ENCODE assay signal across 24 cellular contexts in the genomic region with DNA sequence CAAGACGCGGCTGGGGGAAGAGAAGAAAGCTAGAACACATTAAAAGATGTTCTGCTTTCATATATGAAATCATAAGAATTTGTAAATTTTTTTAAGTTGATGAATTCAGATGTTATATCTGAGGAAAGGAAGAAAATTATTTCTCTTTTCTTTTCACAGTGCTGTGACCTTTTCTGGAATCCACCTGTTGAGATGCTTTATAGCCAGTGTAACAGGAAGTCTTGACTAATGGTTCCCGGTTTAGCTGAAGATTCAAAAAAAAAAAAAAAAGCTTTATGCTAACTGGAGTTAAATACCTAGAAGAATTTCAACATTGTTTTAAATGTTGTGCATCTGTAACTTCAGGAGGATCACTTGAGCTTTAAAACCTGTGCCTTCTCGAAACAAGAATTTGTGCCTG. TPM values are rescaled to one million over a fixed set of nuclear protein-coding genes. Genes with fewer than 3 reads are reported as not detected.
DNase-seq lines count a peak whose midpoint lies in the region; ATAC-seq and TF ChIP-seq lines count a peak whose summit lies in the region.
"Had no signal": no experiment of that assay in that cellular context is flagged by ENCODE, and none has a peak within 500 bp of the region (broad histone marks: within the 10 kb centered on the region; RNA-seq: fewer than 3 reads in every experiment).

No MANE protein-coding gene starts in this region.

- TF ChIP-seq POLR2A in heart left ventricle (IDR thresholded peaks at IDR 0.05): no peak

- H3K36me3 Mint-ChIP-seq in activated CD4-positive, alpha-beta T cell treated with anti-CD3 and anti-CD28 coated beads, Interleukin-2, amount 10 ng/mL, durations not matched to agents 24 days and 14 days (ENCODE audit: low read depth): peaks cover 63% of the 10 kb centered on the region
- H3K36me3 Mint-ChIP-seq in activated naive CD8-positive, alpha-beta T cell treated with anti-CD3 and anti-CD28 coated beads for 36 hours: peaks cover 49% of the 10 kb centered on the region
- H3K36me3 Mint-ChIP-seq in naive thymus-derived CD8-positive, alpha-beta T cell: peaks cover 0 to 85% (median 18%) of the 10 kb centered on the region in 3 donors

- H3F3A ChIP-seq in GM23248 (ENCODE audit: insufficient read depth): peaks cover 6% of the 10 kb centered on the region; the same call in 1 of the 2 replicates

- H3K9me3 Mint-ChIP-seq in activated CD4-positive, alpha-beta T cell treated with anti-CD3 and anti-CD28 coated beads, Interleukin-2, amount 10 ng/mL, durations not matched to agents 24 days and 14 days: no peaks in the 10 kb centered on the region
- no peaks in the 10 kb centered on the region for H3K9me3 Mint-ChIP-seq in activated naive CD8-positive, alpha-beta T cell treated with anti-CD3 and anti-CD28 coated beads for 36 hours
- H3K9me3 Mint-ChIP-seq in naive thymus-derived CD8-positive, alpha-beta T cell: no peaks in the 10 kb centered on the region
- H3K9me3 Mint-ChIP-seq: brain, endodermal cell had no signal

- no peak overlapping the region for H3K4me3 ChIP-seq in GM23248
- H3K4me3 ChIP-seq in heart left ventricle: no peak overlapping the region
- H3K4me3 ChIP-seq: gastroesophageal sphincter, upper lobe of left lung had no signal

- H3K9me3 ChIP-seq in GM23248 (ENCODE audit: low read depth): no peaks in the 10 kb centered on the region
- H3K9me3 ChIP-seq in heart left ventricle: no peaks in the 10 kb centered on the region
- H3K9me3 ChIP-seq: BE2C, gastroesophageal sphincter, upper lobe of left lung had no signal

- H2AFZ ChIP-seq in GM23248: no peak overlapping the region

- H3K27me3 ChIP-seq in GM23248 (replicated peaks; ENCODE audit: insufficient read depth): no peaks in the 10 kb centered on the region
- H3K27me3 ChIP-seq in heart left ventricle: no peaks in the 10 kb centered on the region
- H3K27me3 ChIP-seq: BE2C, gastroesophageal sphincter, upper lobe of left lung had no signal

- no peak for DNase-seq in activated CD4-positive, alpha-beta T cell treated with anti-CD3 and anti-CD28 coated beads, Interleukin-2, amount 10 ng/mL, durations not matched to agents 24 days and 14 days
- DNase-seq in activated CD4-positive, alpha-beta T cell treated with anti-CD3 and anti-CD28 coated beads, Interleukin-2, amount 50 U/mL, for 4 hours: no peak
- peak; percentile 26 for DNase-seq in GM23248
- DNase-seq in activated naive CD8-positive, alpha-beta T cell treated with anti-CD3 and anti-CD28 coated beads for 36 hours: no peak
- DNase-seq in naive thymus-derived CD8-positive, alpha-beta T cell: no peak
- no peak for DNase-seq in heart left ventricle
- no peak for DNase-seq in substantia nigra (lab: John Stamatoyannopoulos, UW)
- no peak for DNase-seq in stimulated activated CD4-positive, alpha-beta T cell treated with anti-CD3 and anti-CD28 coated beads, Interleukin-12 subunit alpha, Interleukin-12 subunit beta, amount 100 ng/mL, for 4 hours
- DNase-seq: activated CD4-positive, CD25-positive, alpha-beta regulatory T cell treated with anti-CD3 and anti-CD28 coated beads, Interleukin-2, amount 50 U/mL, for 72 hours; BE2C; endodermal cell; Kasumi-1; NCI-H1092; NCI-H2029; NCI-H345; retina; stimulated activated CD4-positive, alpha-beta T cell treated with anti-CD3 and anti-CD28 coated beads, Interleukin-4, amount 100 ng/mL, for 24 hours; upper lobe of left lung had no signal

- no peaks in the 10 kb centered on the region for H3K27me3 Mint-ChIP-seq in activated CD4-positive, alpha-beta T cell treated with anti-CD3 and anti-CD28 coated beads, Interleukin-2, amount 10 ng/mL, durations not matched to agents 24 days and 14 days
- H3K27me3 Mint-ChIP-seq in activated naive CD8-positive, alpha-beta T cell treated with anti-CD3 and anti-CD28 coated beads for 36 hours: no peaks in the 10 kb centered on the region
- no peaks in the 10 kb centered on the region for H3K27me3 Mint-ChIP-seq in naive thymus-derived CD8-positive, alpha-beta T cell
- H3K27me3 Mint-ChIP-seq: brain had no signal

- POLR2A ChIA-PET in naive thymus-derived CD8-positive, alpha-beta T cell (lab: Charles Lee): no interaction called here

- H3K36me3 ChIP-seq in GM23248 (ENCODE audit: low read depth) (peaks cover 57% of the 10 kb centered on the region), heart left ventricle (peaks cover 2 to 100% (median 94%) of the 10 kb centered on the region in 9 donors)

- H3K4me3 Mint-ChIP-seq in activated CD4-positive, alpha-beta T cell treated with anti-CD3 and anti-CD28 coated beads, Interleukin-2, amount 10 ng/mL, durations not matched to agents 24 days and 14 days: no peak overlapping the region
- no peak overlapping the region for H3K4me3 Mint-ChIP-seq in activated naive CD8-positive, alpha-beta T cell treated with anti-CD3 and anti-CD28 coated beads for 36 hours
- peak overlapping the region in 1 of 10 donors; percentile 55 for H3K4me3 Mint-ChIP-seq in naive thymus-derived CD8-positive, alpha-beta T cell
- H3K4me3 Mint-ChIP-seq: brain, endodermal cell had no signal

- TF ChIP-seq CTCF in heart left ventricle (IDR thresholded peaks at IDR 0.05): no peak

- H3K27ac ChIP-seq in GM23248 (no peak overlapping the region), heart left ventricle (no peak overlapping the region), substantia nigra (ENCODE audit: low read depth, low read length, poor library complexity, severe bottlenecking) (no peak overlapping the region)
- H3K27ac ChIP-seq: gastroesophageal sphincter, upper lobe of left lung had no signal

- intact Hi-C loops in activated CD4-positive, alpha-beta T cell treated with anti-CD3 and anti-CD28 coated beads, Interleukin-2, amount 10 ng/mL, durations not matched to agents 24 days and 14 days (cut with micrococcal nuclease): no loop called here
- intact Hi-C loops in heart left ventricle (cut with DNase I): no loop called here

- H3K4me1 Mint-ChIP-seq in activated CD4-positive, alpha-beta T cell treated with anti-CD3 and anti-CD28 coated beads, Interleukin-2, amount 10 ng/mL, durations not matched to agents 24 days and 14 days: peaks cover 46% of the 10 kb centered on the region
- H3K4me1 Mint-ChIP-seq in activated naive CD8-positive, alpha-beta T cell treated with anti-CD3 and anti-CD28 coated beads for 36 hours: peaks cover 58% of the 10 kb centered on the region
- peaks cover 18 to 57% (median 50%) of the 10 kb centered on the region in 4 donors for H3K4me1 Mint-ChIP-seq in naive thymus-derived CD8-positive, alpha-beta T cell

- H3K9me2 ChIP-seq in GM23248 (ENCODE audit: insufficient read depth): no peaks in the 10 kb centered on the region

- in situ Hi-C loops in GM23248 (cut with MboI): no loop called here

- no peak overlapping the region for H3K4me2 ChIP-seq in GM23248 (ENCODE audit: unreplicated experiment)

- peaks cover 45% of the 10 kb centered on the region for H3K79me2 ChIP-seq in GM23248 (ENCODE audit: insufficient read depth)

- H3K27ac Mint-ChIP-seq in activated CD4-positive, alpha-beta T cell treated with anti-CD3 and anti-CD28 coated beads, Interleukin-2, amount 10 ng/mL, durations not matched to agents 24 days and 14 days: peak overlapping the region; percentile 60
- H3K27ac Mint-ChIP-seq in activated naive CD8-positive, alpha-beta T cell treated with anti-CD3 and anti-CD28 coated beads for 36 hours: peak overlapping the region; percentile 86
- peak overlapping the region; percentile 37 to 94 (median 74) for H3K27ac Mint-ChIP-seq in naive thymus-derived CD8-positive, alpha-beta T cell
- H3K27ac Mint-ChIP-seq: endodermal cell had no signal

- peak in 1 of 2 donors; percentile 11 for ATAC-seq in naive thymus-derived CD8-positive, alpha-beta T cell
- ATAC-seq in heart left ventricle: no peak
- ATAC-seq: gastroesophageal sphincter, Right ventricle myocardium inferior had no signal

- WGBS in GM23248 (ENCODE audit: low coverage in 1 of 2, low lambda C conversion rate in 2 of 2, missing lambda C conversion rate in 2 of 2), 2 experiments: 75 to 77% methylated on average over 4 of the region's 4 CpGs
- WGBS in heart left ventricle, 4 donors: 80 to 86% (median 84%) methylated on average over 4 of the region's 4 CpGs

- H3K9ac ChIP-seq in GM23248: no peak overlapping the region

- H4K20me1 ChIP-seq in GM23248 (ENCODE audit: insufficient read depth): no peaks in the 10 kb centered on the region

- H3K4me1 ChIP-seq in GM23248 (ENCODE audit: insufficient read depth) (no peaks in the 10 kb centered on the region), heart left ventricle (no peaks in the 10 kb centered on the region)
- H3K4me1 ChIP-seq: BE2C, gastroesophageal sphincter, upper lobe of left lung had no signal

RNA-seq across cellular contexts. Expression of gene GTPBP8, which starts 9.9 kb away (rescaled TPM):
- 18.4 and 18.9 TPM in 2 replicates for total RNA-seq in activated CD4-positive, alpha-beta T cell treated with anti-CD3 and anti-CD28 coated beads, Interleukin-2, amount 10 ng/mL, durations not matched to agents 24 days and 14 days
- 20.1 and 34.3 TPM in 2 replicates for total RNA-seq in GM23248 (2014; rRNA removed; shearing (Covaris generic))
- polyA plus RNA-seq in GM23248 (2016; fragmentation: Nextera tagmentation; extraction: Ambion mirVana): 20.3 and 22.3 TPM in 2 replicates
- 10 to 100 TPM; 26.6 to 31.6 TPM for total RNA-seq in activated naive CD8-positive, alpha-beta T cell treated with anti-CD3 and anti-CD28 coated beads for 36 hours
- 10 to 100 TPM; 29.3 to 36.9 TPM for total RNA-seq in naive thymus-derived CD8-positive, alpha-beta T cell
- polyA plus RNA-seq in naive thymus-derived CD8-positive, alpha-beta T cell: 10 to 100 TPM; 22.8 to 26.4 (median 25.9) TPM
- 10 to 100 TPM; 17.3 to 52.2 (median 24.6) TPM for total RNA-seq in heart left ventricle
- polyA plus RNA-seq in heart left ventricle: 10 to 100 TPM in 1 of 2 donors, 1 to 10 TPM in 1; 9.8 to 24.3 TPM

RNA-seq across cellular contexts. Expression of gene CD200R1, which starts 25.8 kb away (rescaled TPM):
- total RNA-seq in activated CD4-positive, alpha-beta T cell treated with anti-CD3 and anti-CD28 coated beads, Interleukin-2, amount 10 ng/mL, durations not matched to agents 24 days and 14 days: 3.8 TPM in 2 replicates
- 0.38 TPM in 1 of 2 replicates, not detected in the other for total RNA-seq in GM23248 (2014; rRNA removed; shearing (Covaris generic))
- polyA plus RNA-seq in GM23248 (2016; fragmentation: Nextera tagmentation; extraction: Ambion mirVana) (not detected in 2 replicates), heart left ventricle (under 1 TPM; 0.08 to 0.19 TPM)
- total RNA-seq in activated naive CD8-positive, alpha-beta T cell treated with anti-CD3 and anti-CD28 coated beads for 36 hours: 1 to 10 TPM; 1.4 to 1.8 TPM
- 1 to 10 TPM; 8.8 to 9.5 TPM for total RNA-seq in naive thymus-derived CD8-positive, alpha-beta T cell
- 10 to 100 TPM in 1 of 3 donors, 1 to 10 TPM in 2; 6.4 to 11.0 (median 7.7) TPM for polyA plus RNA-seq in naive thymus-derived CD8-positive, alpha-beta T cell
- 1 to 10 TPM in 3 of 9 donors, under 1 TPM in 6; 0.23 to 4.6 (median 0.70) TPM for total RNA-seq in heart left ventricle
- total RNA-seq: Daoy, kidney epithelial cell, lung microvascular endothelial cell had no signal
